Comparison of ENCODE assay signal across 8 cellular contexts in the genomic region with DNA sequence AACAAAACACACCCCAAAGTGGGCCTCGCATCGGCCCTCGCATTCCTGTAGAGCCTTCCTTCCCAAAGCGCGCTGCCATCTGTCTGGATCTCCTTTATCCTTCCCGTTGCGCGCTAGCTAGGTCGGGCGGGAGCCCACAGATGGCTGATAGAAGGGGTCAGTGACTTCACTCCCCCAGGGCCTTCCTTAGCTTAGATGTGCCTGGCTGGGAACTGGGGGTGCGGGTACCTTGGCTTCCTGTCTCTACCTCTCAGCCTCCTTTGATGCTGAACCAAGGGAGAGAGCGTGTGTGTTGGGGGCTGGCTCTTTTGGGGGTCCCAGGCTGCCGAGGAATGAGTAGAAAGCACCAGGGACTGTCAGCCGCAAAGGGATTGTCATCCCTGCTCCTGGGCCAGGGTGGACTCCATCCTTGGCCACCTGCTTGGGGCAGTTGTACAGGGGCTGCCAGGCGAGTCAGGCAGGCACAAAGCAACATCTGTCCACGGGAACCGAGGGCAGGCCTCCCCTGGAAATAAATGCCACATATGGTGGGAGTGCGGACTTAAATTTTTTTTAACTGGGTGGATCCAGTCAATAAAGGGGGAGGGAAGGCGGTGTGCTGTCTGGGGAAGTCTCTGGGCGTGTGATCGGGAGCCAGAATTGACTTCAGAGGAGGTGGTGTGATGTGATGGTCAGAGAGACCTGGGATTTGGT. TPM values are rescaled to one million over a fixed set of nuclear protein-coding genes. Genes with fewer than 3 reads are reported as not detected.
DNase-seq lines count a peak whose midpoint lies in the region; ATAC-seq and TF ChIP-seq lines count a peak whose summit lies in the region.

No MANE protein-coding gene starts in this region.

- no peaks in the 10 kb centered on the region for H3K9me3 ChIP-seq in GM23248 (ENCODE audit: low read depth)
- H3K9me3 ChIP-seq in trophoblast cell (ENCODE audit: insufficient read depth, low read depth, low read length): no peaks in the 10 kb centered on the region

- H3K79me2 ChIP-seq in GM23248 (ENCODE audit: insufficient read depth) (peaks cover 59% of the 10 kb centered on the region), trophoblast cell (ENCODE audit: control insufficient read depth, insufficient read depth, low read length, poor library complexity) (peaks cover 26% of the 10 kb centered on the region)

- H2BK12ac ChIP-seq in trophoblast cell (ENCODE audit: low read length): no peak overlapping the region

- H3K27me3 Mint-ChIP-seq in T-cell: no peaks in the 10 kb centered on the region

- peak overlapping the region; percentile 15 for H4K8ac ChIP-seq in trophoblast cell (ENCODE audit: low read depth, low read length)

- H3K4me1 ChIP-seq in GM23248 (ENCODE audit: insufficient read depth) (peaks cover 29% of the 10 kb centered on the region), trophoblast cell (ENCODE audit: control insufficient read depth in 1 of 2, insufficient read depth in 2 of 2, low read length in 2 of 2) (peaks cover 22 to 23% of the 10 kb centered on the region in 2 experiments)

- DNase-seq in GM23248 (peak; percentile 64), T-cell (peak in 3 of 34 experiments; percentile 9 to 41 (median 20)), erythroblast (lab: John Stamatoyannopoulos, UW) (peak; percentile 31 to 32), trophoblast cell (no peak), NCI-H1048 (lab: John Stamatoyannopoulos, UW) (no peak), GDM1 (lab: John Stamatoyannopoulos, UW) (no peak), superior temporal gyrus (ENCODE audit: extremely low spot score) (no peak)

- H3K36me3 ChIP-seq in GM23248 (ENCODE audit: low read depth): peaks cover 9% of the 10 kb centered on the region; the same call in 1 of the 2 replicates
- H3K36me3 ChIP-seq in trophoblast cell (ENCODE audit: control insufficient read depth in 1 of 2, insufficient read depth in 2 of 2, low read length in 2 of 2): peaks cover 0 to 2% of the 10 kb centered on the region in 2 experiments

- H3K9me3 Mint-ChIP-seq in T-cell: no peaks in the 10 kb centered on the region

- peak overlapping the region; percentile 50 for H3K18ac ChIP-seq in trophoblast cell (ENCODE audit: low read length)

- H3K23ac ChIP-seq in trophoblast cell (ENCODE audit: low read length): no peak overlapping the region

- CTCF ChIA-PET in T-cell (lab: Charles Lee): interaction anchor here (0.6 to 1.1 kb wide), 2 partner anchors 40 to 50 kb away, joined by 3 read pairs; no protein-coding TSS in a partner anchor

- peak overlapping the region; percentile 10 for H2BK120ac ChIP-seq in trophoblast cell (ENCODE audit: insufficient read depth, low read length, poor library complexity)

- peaks cover 61 to 70% (median 69%) of the 10 kb centered on the region in 3 donors for H3K4me1 Mint-ChIP-seq in T-cell

- peak overlapping the region; percentile 83 for H3K27ac ChIP-seq in GM23248
- H3K27ac ChIP-seq in trophoblast cell (ENCODE audit: low read depth, low read length): no peak overlapping the region

- 0 out of 2 replicates have a peak, but pooled peaks cover 7% of the 10 kb centered on the region for H4K20me1 ChIP-seq in GM23248 (ENCODE audit: insufficient read depth)

- H3K4ac ChIP-seq in trophoblast cell (ENCODE audit: low read depth, low read length): peak overlapping the region; percentile 77

- H3K27me3 ChIP-seq in GM23248 (replicated peaks; ENCODE audit: insufficient read depth): no peaks in the 10 kb centered on the region
- no peaks in the 10 kb centered on the region for H3K27me3 ChIP-seq in trophoblast cell (ENCODE audit: insufficient read depth, low read length)

- no peak overlapping the region for H4K91ac ChIP-seq in trophoblast cell (ENCODE audit: low read depth, low read length)

- in situ Hi-C loops in GM23248 (cut with MboI): no loop called here

- no peak for TF ChIP-seq POLR2A in erythroblast (IDR thresholded peaks at IDR 0.05; ENCODE audit: low read length)

- H3K36me3 Mint-ChIP-seq in T-cell: peaks cover 26% of the 10 kb centered on the region

- peaks cover 26% of the 10 kb centered on the region for H3K79me1 ChIP-seq in trophoblast cell (ENCODE audit: low read length)

- peaks cover 31% of the 10 kb centered on the region for H3F3A ChIP-seq in GM23248 (ENCODE audit: insufficient read depth)

- H3K4me2 ChIP-seq in GM23248 (ENCODE audit: unreplicated experiment) (peak overlapping the region; percentile 93), trophoblast cell (ENCODE audit: low read length) (peak overlapping the region; percentile 65)

- no peak overlapping the region for H2BK5ac ChIP-seq in trophoblast cell (ENCODE audit: low read depth, low read length, poor library complexity)

- H3K4me3 ChIP-seq in GM23248: peak overlapping the region; percentile 95
- peak overlapping the region; percentile 79 for H3K4me3 ChIP-seq in trophoblast cell (ENCODE audit: low read depth, low read length)

- H4K12ac ChIP-seq in trophoblast cell (ENCODE audit: low read depth, low read length): no peak overlapping the region

- H3K9me2 ChIP-seq in GM23248 (ENCODE audit: insufficient read depth): no peaks in the 10 kb centered on the region

- H3K14ac ChIP-seq in trophoblast cell (ENCODE audit: low read length): peak overlapping the region; percentile 94

- H3K9ac ChIP-seq in GM23248: peak overlapping the region; percentile 98
- H3K9ac ChIP-seq in trophoblast cell (ENCODE audit: low read length): peak overlapping the region; percentile 20

- peak overlapping the region; percentile 89 to 99 (median 96) for H3K4me3 Mint-ChIP-seq in T-cell

- H2AK5ac ChIP-seq in trophoblast cell (ENCODE audit: low read length): no peak overlapping the region

- peak overlapping the region; percentile 94 to 97 for H3K27ac Mint-ChIP-seq in T-cell

- 1 to 2% methylated on average over 20 to 21 of the region's 21 CpGs for WGBS in GM23248 (ENCODE audit: low coverage in 1 of 2, low lambda C conversion rate in 2 of 2, missing lambda C conversion rate in 2 of 2), 2 experiments
- WGBS in trophoblast cell (ENCODE audit: extremely low coverage, insufficient coverage, insufficient read length): no CpG with 5 or more reads among the region's 21 CpGs

- peak in 1 of 4 experiments; percentile 17 for ATAC-seq in T-cell (replicated peaks in 1 of 4)
- no peak for ATAC-seq in HG02840 (IDR thresholded peaks at IDR 0.05; ENCODE audit: low FRiP score, unreplicated experiment)

- POLR2A ChIA-PET in T-cell (lab: Charles Lee): no interaction called here

- H2AFZ ChIP-seq in GM23248: no peak overlapping the region
- H2AFZ ChIP-seq in trophoblast cell (ENCODE audit: insufficient read depth, low read length, poor library complexity): no peak overlapping the region

RNA-seq across cellular contexts. Expression of gene SMAD3, which starts 1.9 kb away (rescaled TPM):
- total RNA-seq in GM23248 (2014; rRNA removed; shearing (Covaris generic)): 34.0 and 50.1 TPM in 2 replicates
- polyA plus RNA-seq in GM23248 (2016; fragmentation: Nextera tagmentation; extraction: Ambion mirVana): 30.8 and 30.9 TPM in 2 replicates
- 100 to 1,000 TPM in 3 of 5 donors, 10 to 100 TPM in 2; 55.4 to 159 (median 110) TPM for total RNA-seq in T-cell
- polyA plus RNA-seq in trophoblast cell (2013): 49.5 and 54.4 TPM in 2 replicates

Comparison
In these comparisons a context has a peak if more than half of its experiments do, and no peak if none do; other contexts are left out.
1. DNase-seq: peak in GM23248 (single experiment) and erythroblast (2 of 2); none in trophoblast cell (0 of 2), NCI-H1048 (single experiment), GDM1 (single experiment) and superior temporal gyrus (single experiment).